23 cellular contexts compared by ENCODE assay signal in the genomic region with DNA sequence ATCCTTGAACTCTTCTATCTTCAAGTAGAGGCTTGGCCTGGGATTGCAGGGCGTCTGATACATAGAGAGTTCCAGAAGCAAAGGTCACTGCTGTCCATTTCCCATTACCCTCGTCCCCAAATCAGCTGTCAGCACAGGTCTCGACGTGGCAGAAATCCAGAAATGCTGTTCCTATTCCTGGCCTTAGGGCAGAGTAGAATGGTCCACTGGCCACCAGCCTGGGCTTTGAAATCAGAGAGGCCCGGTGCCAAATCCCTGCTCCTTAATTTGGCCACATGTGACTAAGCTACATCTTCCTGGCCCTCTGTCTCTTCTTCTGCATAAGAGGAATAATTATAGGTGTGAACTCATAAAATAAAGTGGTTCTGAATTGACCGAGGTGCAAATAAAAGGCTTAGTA. TPM values are rescaled to one million over a fixed set of nuclear protein-coding genes. Genes with fewer than 3 reads are reported as not detected.
DNase-seq lines count a peak whose midpoint lies in the region; ATAC-seq and TF ChIP-seq lines count a peak whose summit lies in the region.
"Had no signal": no experiment of that assay in that cellular context is flagged by ENCODE, and none has a peak within 500 bp of the region (broad histone marks: within the 10 kb centered on the region; RNA-seq: fewer than 3 reads in every experiment).

No MANE protein-coding gene starts in this region.

- H3K4me3 ChIP-seq in H7 (ENCODE audit: insufficient read depth, low read depth, low read length) = no peak overlapping the region
- H3K4me3 ChIP-seq: GM23248 had no signal

- no peak for TF ChIP-seq POLR2A in GM18505 (IDR thresholded peaks at IDR 0.05; ENCODE audit: borderline replicate concordance, extremely low read depth, insufficient read depth, insufficient read length)

- no peaks in the 10 kb centered on the region for H3K27me3 ChIP-seq in H7 (ENCODE audit: control insufficient read depth, insufficient read depth, low read length)

- intact Hi-C loops in posterior vena cava (cut with DNase I) = no loop called here

- H3K36me3 ChIP-seq in H7 (replicated peaks; ENCODE audit: control insufficient read depth, insufficient read depth, low read length) = no peaks in the 10 kb centered on the region

- ATAC-seq in GM19023 (IDR thresholded peaks at IDR 0.05; ENCODE audit: unreplicated experiment) = no peak
- ATAC-seq in GM18505 (IDR thresholded peaks at IDR 0.05; ENCODE audit: unreplicated experiment) = no peak
- ATAC-seq: HCT116 had no signal

- DNase-seq in activated T-cell treated with anti-CD3 and anti-CD28 coated beads, Interleukin-2, amount 50 U/mL, for 1 hour = peak; percentile 16
- DNase-seq in activated T-cell treated with anti-CD3 and anti-CD28 coated beads, Interleukin-2, amount 50 U/mL, for 48 hours = no peak
- DNase-seq in cerebellar cortex (ENCODE audit: low spot score) (peak; percentile 35), posterior vena cava (ENCODE audit: low spot score) (peak; percentile 36), H7 (no peak)
- no peak for DNase-seq in activated CD4-positive, alpha-beta T cell treated with anti-CD3 and anti-CD28 coated beads for 48 hours
- DNase-seq: 8988T; CD4-positive, CD25-positive, alpha-beta regulatory T cell; COR-L47; DMS 273 treated with DMSO at 0.1 percent for 48 hours; DND-41; GM23248; MM.1S; NCI-H1092 treated with DMSO at 0.1 percent for 48 hours; NCI-H146; NCI-H2081 treated with DMSO at 0.1 percent for 48 hours; NCI-H446 treated with DMSO at 0.1 percent for 48 hours; NK-92 treated with Interleukin-12 subunit alpha and Interleukin-12 subunit beta, amount 100 ng/mL, for 24 hours; OCI-M1; Right ventricle myocardium superior had no signal

RNA-seq across cellular contexts. Expression of gene FAM83D, which starts 40.9 kb away (rescaled TPM):
- total RNA-seq in posterior vena cava = 10 to 100 TPM; 72.1 to 94.3 TPM
- 82.9 and 90.7 TPM in 2 replicates for total RNA-seq in H7 (2014; rRNA removed; shearing (Covaris generic))

Comparison
In these comparisons a context has a peak if more than half of its experiments do, and no peak if none do; other contexts are left out.
1. DNase-seq: peak in activated T-cell treated with anti-CD3 and anti-CD28 coated beads, Interleukin-2, amount 50 U/mL, for 1 hour (single experiment), cerebellar cortex (single experiment) and posterior vena cava (single experiment); none in activated T-cell treated with anti-CD3 and anti-CD28 coated beads, Interleukin-2, amount 50 U/mL, for 48 hours (0 of 2), H7 (single experiment) and activated CD4-positive, alpha-beta T cell treated with anti-CD3 and anti-CD28 coated beads for 48 hours (single experiment).